15 cellular contexts compared by ENCODE assay signal in the genomic region with DNA sequence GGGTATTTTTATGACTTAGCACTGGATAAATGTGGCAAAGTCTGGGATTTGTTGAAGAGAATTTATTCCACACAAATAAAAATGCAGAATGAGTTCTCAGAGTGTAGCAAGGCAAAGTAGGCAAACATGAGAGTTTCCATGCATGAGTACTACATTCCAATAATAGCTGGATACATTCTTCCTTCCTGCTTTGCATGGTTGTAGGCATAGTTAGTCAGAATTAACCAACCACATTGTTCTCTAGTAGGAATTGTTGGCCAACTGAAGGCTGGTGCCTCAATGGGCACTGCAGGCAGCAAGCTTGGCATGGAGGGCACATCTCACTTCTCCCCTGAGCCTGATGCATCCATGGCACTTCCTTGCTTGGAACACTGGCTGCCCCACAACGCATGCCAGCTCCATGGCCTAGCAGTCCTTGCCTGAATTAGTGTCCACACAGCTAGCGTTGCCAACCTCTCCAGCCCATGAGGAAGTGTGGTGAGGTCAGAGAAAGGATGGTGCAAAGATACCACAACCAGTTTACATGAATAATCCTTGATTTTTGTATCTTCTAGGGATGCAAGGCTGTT.
DNase-seq lines count a peak whose midpoint lies in the region; ATAC-seq and TF ChIP-seq lines count a peak whose summit lies in the region.
"Had no signal": no experiment of that assay in that cellular context is flagged by ENCODE, and none has a peak within 500 bp of the region (broad histone marks: within the 10 kb centered on the region; RNA-seq: fewer than 3 reads in every experiment).

No MANE protein-coding gene starts in this region.

- no peak for TF ChIP-seq CTCF in chondrocyte (IDR thresholded peaks at IDR 0.05)
- TF ChIP-seq CTCF in left lung (IDR thresholded peaks at IDR 0.05), result no peak

- H3K27me3 ChIP-seq in left lung, result no peaks in the 10 kb centered on the region
- H3K27me3 ChIP-seq: BLaER1 had no signal

- H3K27ac ChIP-seq in left lung, result no peak overlapping the region
- H3K27ac ChIP-seq: BLaER1 had no signal

- peaks cover 18% of the 10 kb centered on the region for H3K4me1 Mint-ChIP-seq in chondrocyte (ENCODE audit: low read depth)
- H3K4me1 Mint-ChIP-seq: activated B cell treated with CpG ODN at 0.5 μM for 24 hours had no signal

- H3K4me3 Mint-ChIP-seq in chondrocyte (ENCODE audit: unreplicated experiment), result no peak overlapping the region
- H3K4me3 Mint-ChIP-seq: activated B cell treated with CpG ODN at 0.5 μM for 24 hours; activated T-cell treated with anti-CD3 and anti-CD28 coated beads, Interleukin-2, amount 50 U/mL, for 4 hours; brain had no signal

- no peaks in the 10 kb centered on the region for H3K9me3 Mint-ChIP-seq in chondrocyte (ENCODE audit: low read depth)
- H3K9me3 Mint-ChIP-seq: activated B cell treated with CpG ODN at 0.5 μM for 24 hours; activated T-cell treated with anti-CD3 and anti-CD28 coated beads, Interleukin-2, amount 50 U/mL, for 4 hours; brain had no signal

- no peaks in the 10 kb centered on the region for H3K27me3 Mint-ChIP-seq in chondrocyte (ENCODE audit: low read depth)
- H3K27me3 Mint-ChIP-seq: activated B cell treated with CpG ODN at 0.5 μM for 24 hours had no signal

- intact Hi-C loops in left lung (cut with DNase I), result no loop called here

- peak overlapping the region; percentile 79 for H3K27ac Mint-ChIP-seq in chondrocyte (ENCODE audit: unreplicated experiment)
- H3K27ac Mint-ChIP-seq: activated B cell treated with CpG ODN at 0.5 μM for 24 hours, brain had no signal

- ATAC-seq in left lung (peak; percentile 22), GM19463 (IDR thresholded peaks at IDR 0.05; ENCODE audit: unreplicated experiment) (no peak)
- ATAC-seq: activated T-cell treated with anti-CD3 and anti-CD28 coated beads, Interleukin-2, amount 50 U/mL, for 4 hours; K562 had no signal

- H3K36me3 Mint-ChIP-seq in chondrocyte (ENCODE audit: low read depth), result no peaks in the 10 kb centered on the region
- H3K36me3 Mint-ChIP-seq: brain had no signal

- peak; percentile 51 for DNase-seq in AG08396 (ENCODE audit: low spot score)
- DNase-seq in M059J (ENCODE audit: low read depth), result peak; percentile 91
- DNase-seq in chondrocyte (ENCODE audit: low spot score), result no peak
- no peak for DNase-seq in left lung
- DNase-seq in NCI-H2029 (lab: John Stamatoyannopoulos, UW), result no peak
- DNase-seq in OCI-M1 (lab: John Stamatoyannopoulos, UW), result no peak
- no peak for DNase-seq in DMS79 treated with DMSO at 0.1 percent for 48 hours (lab: John Stamatoyannopoulos, UW)
- DNase-seq: activated B cell treated with CpG ODN at 0.5 μM for 24 hours; activated T-cell treated with anti-CD3 and anti-CD28 coated beads, Interleukin-2, amount 50 U/mL, for 4 hours; NCI-H1694 treated with DMSO at 0.1 percent for 48 hours; stimulated activated CD4-positive, alpha-beta T cell treated with anti-CD3 and anti-CD28 coated beads, Interleukin-2, amount 100 ng/mL, for 24 hours had no signal

- H3K9me3 ChIP-seq in left lung, result no peaks in the 10 kb centered on the region
- H3K9me3 ChIP-seq: BLaER1 had no signal

- no peaks in the 10 kb centered on the region for H3K4me1 ChIP-seq in left lung
- H3K4me1 ChIP-seq: BLaER1 had no signal

- no peaks in the 10 kb centered on the region for H3K36me3 ChIP-seq in left lung
- H3K36me3 ChIP-seq: BLaER1 had no signal

- H3K4me3 ChIP-seq in left lung, result no peak overlapping the region
- H3K4me3 ChIP-seq: BLaER1, K562 had no signal

Comparison
In these comparisons a context has a peak if more than half of its experiments do, and no peak if none do; other contexts are left out.
1. DNase-seq: peak in AG08396 (single experiment) and M059J (single experiment); none in chondrocyte (single experiment), left lung (0 of 2), NCI-H2029 (single experiment), OCI-M1 (single experiment) and DMS79 treated with DMSO at 0.1 percent for 48 hours (single experiment).